Comparison of ENCODE assay signal across 8 cellular contexts in genomic region chr14:93115920-93116675, GRCh38. TPM values are rescaled to one million over a fixed set of nuclear protein-coding genes. Genes with fewer than 3 reads are reported as not detected.
DNase-seq lines count a peak whose midpoint lies in the region; ATAC-seq lines count a peak whose summit lies in the region.

TSS of gene ITPK1 (minus strand) at chr14:93115925. CDS start at chr14:93115163, 762 bp downstream.

- H3K27me3 ChIP-seq in esophagus (ENCODE audit: control insufficient read depth in 1 of 2, insufficient read depth in 2 of 2, low read length in 2 of 2), result no peaks in the 10 kb centered on the region
- no peaks in the 10 kb centered on the region for H3K27me3 ChIP-seq in muscle layer of colon (ENCODE audit: control insufficient read depth in 1 of 2, insufficient read depth in 2 of 2, low read length in 2 of 2)

- H3K36me3 ChIP-seq in esophagus (ENCODE audit: control insufficient read depth in 2 of 2, insufficient read depth in 2 of 2, low read length in 1 of 2), result no peaks in the 10 kb centered on the region
- H3K36me3 ChIP-seq in muscle layer of colon (ENCODE audit: insufficient read depth, low read length), result no peaks in the 10 kb centered on the region

- H3K4me1 ChIP-seq in esophagus (ENCODE audit: control insufficient read depth in 2 of 2, insufficient read depth in 2 of 2, low read length in 1 of 2) (peaks cover 4 to 12% of the 10 kb centered on the region in 2 donors), muscle layer of colon (ENCODE audit: insufficient read depth, low read length) (peaks cover 30% of the 10 kb centered on the region)

- H3K9me3 ChIP-seq in esophagus (ENCODE audit: control insufficient read depth in 2 of 2, insufficient read depth in 1 of 2, low read depth in 1 of 2, low read length in 1 of 2) (no peaks in the 10 kb centered on the region), muscle layer of colon (ENCODE audit: low read length) (no peaks in the 10 kb centered on the region)

- ATAC-seq in HG02840 (IDR thresholded peaks at IDR 0.05; ENCODE audit: low FRiP score, unreplicated experiment), result peak; percentile 47
- peak; percentile 64 for ATAC-seq in stimulated activated naive CD8-positive, alpha-beta T cell treated with anti-CD3 and anti-CD28 coated beads, Interleukin-15, Interleukin-2, amounts not matched to agents 100 U/mL and 50 U/mL, for 24 hours

- peak within 1 kb of the TSS; percentile 71 to 86 for H3K4me3 ChIP-seq in esophagus (ENCODE audit: low read depth in 1 of 2, low read length in 2 of 2)
- H3K4me3 ChIP-seq in muscle layer of colon (ENCODE audit: low read depth in 1 of 2, low read length in 2 of 2), result peak within 1 kb of the TSS; percentile 72 to 83

- H3K27ac ChIP-seq in esophagus (ENCODE audit: low read depth in 2 of 2, low read length in 1 of 2) (peak within 1 kb of the TSS; percentile 96 to 98), muscle layer of colon (ENCODE audit: low read depth, low read length) (peak within 1 kb of the TSS; percentile 80)

- H3K9ac ChIP-seq in muscle layer of colon (ENCODE audit: low read length), result peak within 1 kb of the TSS; percentile 51

- DNase-seq in SKM-1 treated with dmso at 0.1 percent for 144 hours (lab: John Stamatoyannopoulos, UW; ENCODE audit: unreplicated experiment) (peak; percentile 9), SKM-1 (lab: John Stamatoyannopoulos, UW; ENCODE audit: unreplicated experiment) (no peak), NCI-H2171 treated with DMSO at 0.1 percent for 48 hours (lab: John Stamatoyannopoulos, UW) (peak; percentile 53), activated T-cell treated with anti-CD3 and anti-CD28 coated beads for 24 hours (ENCODE audit: low read depth) (peak; percentile 33)
- peak; percentile 71 for DNase-seq in stimulated activated naive CD8-positive, alpha-beta T cell treated with anti-CD3 and anti-CD28 coated beads, Interleukin-15, Interleukin-2, amounts not matched to agents 100 U/mL and 50 U/mL, for 24 hours

- WGBS in esophagus, 2 donors, result 1% methylated on average over 42 to 55 of the region's 55 CpGs

RNA-seq across cellular contexts. Expression of gene ITPK1, which starts in this region (rescaled TPM):
- 10 to 100 TPM; 15.8 to 22.4 TPM for polyA plus RNA-seq in esophagus
